Comparison of ENCODE assay signal across 14 cellular contexts in the genomic region with DNA sequence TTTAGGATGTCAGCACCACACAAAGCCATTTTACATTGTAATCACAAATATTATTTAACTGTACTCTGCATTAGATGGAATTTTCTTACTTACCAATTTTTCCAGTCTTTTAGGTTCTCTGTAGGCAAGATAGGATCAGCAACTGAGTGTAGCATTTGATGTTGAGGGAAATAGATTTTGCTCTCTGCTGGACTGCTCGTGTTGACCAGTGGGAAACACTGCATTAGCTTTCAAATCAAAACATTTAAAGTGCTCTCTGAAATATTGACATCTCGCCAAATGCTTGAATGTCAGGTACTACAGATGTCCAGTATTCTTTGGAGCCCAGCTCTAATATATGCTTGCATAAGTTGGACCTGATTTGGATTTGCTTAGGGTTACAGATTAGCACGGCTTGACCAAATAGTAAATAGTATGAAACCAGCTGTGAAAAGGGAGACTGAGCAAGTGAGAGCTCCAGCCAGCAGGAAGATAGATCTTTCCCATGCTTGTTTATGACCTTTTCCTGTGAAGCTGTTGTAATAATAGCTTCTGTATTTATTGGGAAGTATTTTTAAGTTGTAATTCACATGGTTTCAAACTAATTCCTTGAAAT. TPM values are rescaled to one million over a fixed set of nuclear protein-coding genes. Genes with fewer than 3 reads are reported as not detected.
"Had no signal": no experiment of that assay in that cellular context is flagged by ENCODE, and none has a peak within 500 bp of the region (broad histone marks: within the 10 kb centered on the region; RNA-seq: fewer than 3 reads in every experiment).

No MANE protein-coding gene starts in this region.

- H3K27me3 Mint-ChIP-seq: stimulated activated naive B cell treated with anti-CD40 and anti-IgM and Interleukin-4, amounts not matched to agents 10 μg/mL and 1 μg/mL and 100 μg/mL, for 72 hours had no signal

- H3K27ac ChIP-seq: right lobe of liver had no signal

- H3K36me3 Mint-ChIP-seq: stimulated activated naive B cell treated with anti-CD40 and anti-IgM and Interleukin-4, amounts not matched to agents 10 μg/mL and 1 μg/mL and 100 μg/mL, for 72 hours had no signal

- DNase-seq: activated CD4-positive, alpha-beta T cell treated with anti-CD3 and anti-CD28 coated beads, Interleukin-2, amount 50 U/mL, for 4 hours; activated naive CD4-positive, alpha-beta T cell treated with anti-CD3 and anti-CD28 coated beads, Interleukin-2, amount 50 U/mL, for 16 hours; activated T-cell treated with anti-CD3 and anti-CD28 coated beads, Interleukin-2, amount 50 U/mL, for 1 hour; effector memory CD8-positive, alpha-beta T cell; left colon; right lobe of liver; stimulated activated CD4-positive, alpha-beta T cell treated with anti-CD3 and anti-CD28 coated beads, Interleukin-2, amount 100 ng/mL, for 24 hours; stimulated activated naive B cell treated with anti-CD40 and anti-IgM and Interleukin-4, amounts not matched to agents 10 μg/mL and 1 μg/mL and 100 μg/mL, for 72 hours; SW 1271 had no signal

- H3K4me3 ChIP-seq: right lobe of liver had no signal

- H3K27ac Mint-ChIP-seq: effector memory CD8-positive, alpha-beta T cell; stimulated activated naive B cell treated with anti-CD40 and anti-IgM and Interleukin-4, amounts not matched to agents 10 μg/mL and 1 μg/mL and 100 μg/mL, for 72 hours; T-helper 2 cell treated with Interferon-gamma antibody and Interleukin-4, amounts not matched to agents 5 μg/mL and 100 μg/mL, for 36 hours had no signal

- H3K36me3 ChIP-seq: right lobe of liver had no signal

- H3K9me3 ChIP-seq: right lobe of liver had no signal

- H3K4me1 ChIP-seq: right lobe of liver had no signal

- H3K4me3 Mint-ChIP-seq: effector memory CD8-positive, alpha-beta T cell; stimulated activated naive B cell treated with anti-CD40 and anti-IgM and Interleukin-4, amounts not matched to agents 10 μg/mL and 1 μg/mL and 100 μg/mL, for 72 hours; T-helper 2 cell treated with Interferon-gamma antibody and Interleukin-4, amounts not matched to agents 5 μg/mL and 100 μg/mL, for 36 hours had no signal

- ATAC-seq: activated CD4-positive, CD25-positive, alpha-beta regulatory T cell treated with anti-CD3 and anti-CD28 coated beads, Interleukin-2, amount 50 U/mL, for 24 hours; effector memory CD8-positive, alpha-beta T cell; left colon had no signal

- H3K27me3 ChIP-seq: right lobe of liver had no signal

- H3K9me3 Mint-ChIP-seq: effector memory CD8-positive, alpha-beta T cell; T-helper 2 cell treated with Interferon-gamma antibody and Interleukin-4, amounts not matched to agents 5 μg/mL and 100 μg/mL, for 36 hours had no signal

RNA-seq across cellular contexts. Expression of gene P2RY14, which starts 29.5 kb away (rescaled TPM):
- total RNA-seq: epithelial cell of proximal tubule, glomerular endothelial cell had no signal

RNA-seq across cellular contexts. Expression of gene GPR171, which starts 45.9 kb away (rescaled TPM):
- total RNA-seq: epithelial cell of proximal tubule, glomerular endothelial cell, temporal lobe had no signal
